1 cellular context compared by ENCODE assay signal in the genomic region with DNA sequence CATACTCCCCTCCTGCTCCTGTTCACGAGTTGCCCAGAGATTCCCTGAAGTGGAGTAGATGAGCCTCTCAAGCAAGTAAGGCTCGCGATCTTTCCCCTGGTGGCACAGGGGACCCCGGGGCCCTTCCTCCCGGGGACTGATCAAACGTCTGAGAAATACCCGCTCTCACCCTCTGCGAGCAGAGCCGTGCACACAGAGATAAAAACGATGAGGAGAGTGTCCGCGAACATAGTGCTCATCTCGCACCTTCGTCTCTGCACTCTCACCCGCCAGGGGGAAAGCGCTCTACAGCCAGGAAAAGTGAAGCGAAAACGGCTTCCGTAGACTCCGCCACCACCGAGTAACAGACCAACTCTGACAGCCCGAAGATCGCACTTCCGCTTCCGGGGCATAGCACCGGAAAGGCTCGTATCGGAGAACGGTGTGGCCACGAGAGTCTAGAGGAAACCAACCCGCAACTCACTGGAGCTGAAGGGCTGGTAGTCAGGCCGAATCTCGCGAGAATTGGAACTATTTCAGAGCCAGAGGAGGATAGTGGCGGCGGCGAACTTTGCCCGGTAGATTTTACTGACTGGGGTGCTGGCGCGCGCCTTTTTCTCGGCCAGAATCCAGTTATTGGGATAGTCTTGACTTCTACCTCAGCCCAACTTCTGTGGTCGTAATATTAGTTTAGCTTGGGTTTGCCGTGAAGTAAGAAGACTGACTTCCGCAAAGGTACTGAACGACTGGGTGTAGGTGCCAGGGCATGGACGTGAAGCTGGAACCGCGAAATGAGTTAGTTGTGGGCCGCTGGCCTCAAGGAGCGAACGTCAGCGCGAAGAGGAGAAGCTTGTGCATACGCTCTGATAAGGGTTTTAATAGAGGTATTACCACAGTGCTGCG.
A peak's percentile ranks its signal among the peaks of the same experiment; 100 is the strongest.
TF ChIP-seq lines count a peak whose summit lies in the region.

A gene with protein sequence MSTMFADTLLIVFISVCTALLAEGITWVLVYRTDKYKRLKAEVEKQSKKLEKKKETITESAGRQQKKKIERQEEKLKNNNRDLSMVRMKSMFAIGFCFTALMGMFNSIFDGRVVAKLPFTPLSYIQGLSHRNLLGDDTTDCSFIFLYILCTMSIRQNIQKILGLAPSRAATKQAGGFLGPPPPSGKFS (minus strand): TSS at position 356 of the 882 bp plus-strand sequence. CDS start 117 bp downstream, at position 239.

TF ChIP-seq in HepG2, 621 proteins besides CTCF, POLR2A, EP300 and RAD21 (continued from another document and continues in another):
- TF ChIP-seq ARHGAP35 (CRISPR knock-in tag; IDR thresholded peaks at IDR 0.05; ENCODE audit: borderline replicate concordance) (no peak), ZNF589 (CRISPR knock-in tag; conservative IDR thresholded peaks at IDR 0.05) (peak; percentile 38; the same call in 1 of the 2 replicates), ZNF614 (CRISPR knock-in tag; IDR thresholded peaks at IDR 0.05; ENCODE audit: borderline replicate concordance) (peak; percentile 67), FIP1L1 (IDR thresholded peaks at IDR 0.05; ENCODE audit: borderline replicate concordance, insufficient read depth, low read depth, low read length) (no peak), ZNF562 (CRISPR knock-in tag; IDR thresholded peaks at IDR 0.05; ENCODE audit: borderline replicate concordance) (no peak), KLF11 (CRISPR knock-in tag; IDR thresholded peaks at IDR 0.05) (peak; percentile 63; the same call in 1 of the 2 replicates), ZFP36L2 (CRISPR knock-in tag; IDR thresholded peaks at IDR 0.05) (no peak), ZFP62 (CRISPR knock-in tag; IDR thresholded peaks at IDR 0.05) (no peak), ZKSCAN8 (CRISPR knock-in tag; IDR thresholded peaks at IDR 0.05; ENCODE audit: borderline replicate concordance) (0 out of 2 replicates have a peak, but pooled peaks have one; percentile 26), ZNF232 (CRISPR knock-in tag; IDR thresholded peaks at IDR 0.05; ENCODE audit: borderline replicate concordance) (peak; percentile 69; the same call in 1 of the 2 replicates), ZNF777 (CRISPR knock-in tag; IDR thresholded peaks at IDR 0.05) (peak; percentile 69), CAMTA2 (CRISPR knock-in tag; IDR thresholded peaks at IDR 0.05; ENCODE audit: borderline replicate concordance) (no peak), CBX2 (IDR thresholded peaks at IDR 0.05; ENCODE audit: low read depth, low read length) (no peak), CBX2 (CRISPR knock-in tag; IDR thresholded peaks at IDR 0.05; ENCODE audit: low read depth) (no peak), NR2F2 (IDR thresholded peaks at IDR 0.05; ENCODE audit: borderline replicate concordance, low read depth) (no peak), CREM (IDR thresholded peaks at IDR 0.05) (peak; percentile 82), CREM (CRISPR knock-in tag; IDR thresholded peaks at IDR 0.05) (no peak)
- TF ChIP-seq, protein P1, sequence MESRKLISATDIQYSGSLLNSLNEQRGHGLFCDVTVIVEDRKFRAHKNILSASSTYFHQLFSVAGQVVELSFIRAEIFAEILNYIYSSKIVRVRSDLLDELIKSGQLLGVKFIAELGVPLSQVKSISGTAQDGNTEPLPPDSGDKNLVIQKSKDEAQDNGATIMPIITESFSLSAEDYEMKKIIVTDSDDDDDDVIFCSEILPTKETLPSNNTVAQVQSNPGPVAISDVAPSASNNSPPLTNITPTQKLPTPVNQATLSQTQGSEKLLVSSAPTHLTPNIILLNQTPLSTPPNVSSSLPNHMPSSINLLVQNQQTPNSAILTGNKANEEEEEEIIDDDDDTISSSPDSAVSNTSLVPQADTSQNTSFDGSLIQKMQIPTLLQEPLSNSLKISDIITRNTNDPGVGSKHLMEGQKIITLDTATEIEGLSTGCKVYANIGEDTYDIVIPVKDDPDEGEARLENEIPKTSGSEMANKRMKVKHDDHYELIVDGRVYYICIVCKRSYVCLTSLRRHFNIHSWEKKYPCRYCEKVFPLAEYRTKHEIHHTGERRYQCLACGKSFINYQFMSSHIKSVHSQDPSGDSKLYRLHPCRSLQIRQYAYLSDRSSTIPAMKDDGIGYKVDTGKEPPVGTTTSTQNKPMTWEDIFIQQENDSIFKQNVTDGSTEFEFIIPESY (CRISPR knock-in tag; IDR thresholded peaks at IDR 0.05): no peak
- TF ChIP-seq, protein P2, sequence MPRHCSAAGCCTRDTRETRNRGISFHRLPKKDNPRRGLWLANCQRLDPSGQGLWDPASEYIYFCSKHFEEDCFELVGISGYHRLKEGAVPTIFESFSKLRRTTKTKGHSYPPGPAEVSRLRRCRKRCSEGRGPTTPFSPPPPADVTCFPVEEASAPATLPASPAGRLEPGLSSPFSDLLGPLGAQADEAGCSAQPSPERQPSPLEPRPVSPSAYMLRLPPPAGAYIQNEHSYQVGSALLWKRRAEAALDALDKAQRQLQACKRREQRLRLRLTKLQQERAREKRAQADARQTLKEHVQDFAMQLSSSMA (CRISPR knock-in tag; IDR thresholded peaks at IDR 0.05): peak; percentile 85; the same call in 1 of the 2 replicates
- TF ChIP-seq, protein P3, sequence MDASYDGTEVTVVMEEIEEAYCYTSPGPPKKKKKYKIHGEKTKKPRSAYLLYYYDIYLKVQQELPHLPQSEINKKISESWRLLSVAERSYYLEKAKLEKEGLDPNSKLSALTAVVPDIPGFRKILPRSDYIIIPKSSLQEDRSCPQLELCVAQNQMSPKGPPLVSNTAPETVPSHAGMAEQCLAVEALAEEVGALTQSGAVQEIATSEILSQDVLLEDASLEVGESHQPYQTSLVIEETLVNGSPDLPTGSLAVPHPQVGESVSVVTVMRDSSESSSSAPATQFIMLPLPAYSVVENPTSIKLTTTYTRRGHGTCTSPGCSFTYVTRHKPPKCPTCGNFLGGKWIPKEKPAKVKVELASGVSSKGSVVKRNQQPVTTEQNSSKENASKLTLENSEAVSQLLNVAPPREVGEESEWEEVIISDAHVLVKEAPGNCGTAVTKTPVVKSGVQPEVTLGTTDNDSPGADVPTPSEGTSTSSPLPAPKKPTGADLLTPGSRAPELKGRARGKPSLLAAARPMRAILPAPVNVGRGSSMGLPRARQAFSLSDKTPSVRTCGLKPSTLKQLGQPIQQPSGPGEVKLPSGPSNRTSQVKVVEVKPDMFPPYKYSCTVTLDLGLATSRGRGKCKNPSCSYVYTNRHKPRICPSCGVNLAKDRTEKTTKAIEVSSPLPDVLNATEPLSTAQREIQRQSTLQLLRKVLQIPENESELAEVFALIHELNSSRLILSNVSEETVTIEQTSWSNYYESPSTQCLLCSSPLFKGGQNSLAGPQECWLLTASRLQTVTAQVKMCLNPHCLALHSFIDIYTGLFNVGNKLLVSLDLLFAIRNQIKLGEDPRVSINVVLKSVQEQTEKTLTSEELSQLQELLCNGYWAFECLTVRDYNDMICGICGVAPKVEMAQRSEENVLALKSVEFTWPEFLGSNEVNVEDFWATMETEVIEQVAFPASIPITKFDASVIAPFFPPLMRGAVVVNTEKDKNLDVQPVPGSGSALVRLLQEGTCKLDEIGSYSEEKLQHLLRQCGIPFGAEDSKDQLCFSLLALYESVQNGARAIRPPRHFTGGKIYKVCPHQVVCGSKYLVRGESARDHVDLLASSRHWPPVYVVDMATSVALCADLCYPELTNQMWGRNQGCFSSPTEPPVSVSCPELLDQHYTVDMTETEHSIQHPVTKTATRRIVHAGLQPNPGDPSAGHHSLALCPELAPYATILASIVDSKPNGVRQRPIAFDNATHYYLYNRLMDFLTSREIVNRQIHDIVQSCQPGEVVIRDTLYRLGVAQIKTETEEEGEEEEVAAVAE (CRISPR knock-in tag; IDR thresholded peaks at IDR 0.05; ENCODE audit: borderline replicate concordance): no peak; the same call in none of the 2 replicates
- TF ChIP-seq, protein P4, sequence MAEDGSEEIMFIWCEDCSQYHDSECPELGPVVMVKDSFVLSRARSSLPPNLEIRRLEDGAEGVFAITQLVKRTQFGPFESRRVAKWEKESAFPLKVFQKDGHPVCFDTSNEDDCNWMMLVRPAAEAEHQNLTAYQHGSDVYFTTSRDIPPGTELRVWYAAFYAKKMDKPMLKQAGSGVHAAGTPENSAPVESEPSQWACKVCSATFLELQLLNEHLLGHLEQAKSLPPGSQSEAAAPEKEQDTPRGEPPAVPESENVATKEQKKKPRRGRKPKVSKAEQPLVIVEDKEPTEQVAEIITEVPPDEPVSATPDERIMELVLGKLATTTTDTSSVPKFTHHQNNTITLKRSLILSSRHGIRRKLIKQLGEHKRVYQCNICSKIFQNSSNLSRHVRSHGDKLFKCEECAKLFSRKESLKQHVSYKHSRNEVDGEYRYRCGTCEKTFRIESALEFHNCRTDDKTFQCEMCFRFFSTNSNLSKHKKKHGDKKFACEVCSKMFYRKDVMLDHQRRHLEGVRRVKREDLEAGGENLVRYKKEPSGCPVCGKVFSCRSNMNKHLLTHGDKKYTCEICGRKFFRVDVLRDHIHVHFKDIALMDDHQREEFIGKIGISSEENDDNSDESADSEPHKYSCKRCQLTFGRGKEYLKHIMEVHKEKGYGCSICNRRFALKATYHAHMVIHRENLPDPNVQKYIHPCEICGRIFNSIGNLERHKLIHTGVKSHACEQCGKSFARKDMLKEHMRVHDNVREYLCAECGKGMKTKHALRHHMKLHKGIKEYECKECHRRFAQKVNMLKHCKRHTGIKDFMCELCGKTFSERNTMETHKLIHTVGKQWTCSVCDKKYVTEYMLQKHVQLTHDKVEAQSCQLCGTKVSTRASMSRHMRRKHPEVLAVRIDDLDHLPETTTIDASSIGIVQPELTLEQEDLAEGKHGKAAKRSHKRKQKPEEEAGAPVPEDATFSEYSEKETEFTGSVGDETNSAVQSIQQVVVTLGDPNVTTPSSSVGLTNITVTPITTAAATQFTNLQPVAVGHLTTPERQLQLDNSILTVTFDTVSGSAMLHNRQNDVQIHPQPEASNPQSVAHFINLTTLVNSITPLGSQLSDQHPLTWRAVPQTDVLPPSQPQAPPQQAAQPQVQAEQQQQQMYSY (CRISPR knock-in tag; IDR thresholded peaks at IDR 0.05): peak; percentile 46; the same call in 1 of the 2 replicates
- TF ChIP-seq, protein P5, sequence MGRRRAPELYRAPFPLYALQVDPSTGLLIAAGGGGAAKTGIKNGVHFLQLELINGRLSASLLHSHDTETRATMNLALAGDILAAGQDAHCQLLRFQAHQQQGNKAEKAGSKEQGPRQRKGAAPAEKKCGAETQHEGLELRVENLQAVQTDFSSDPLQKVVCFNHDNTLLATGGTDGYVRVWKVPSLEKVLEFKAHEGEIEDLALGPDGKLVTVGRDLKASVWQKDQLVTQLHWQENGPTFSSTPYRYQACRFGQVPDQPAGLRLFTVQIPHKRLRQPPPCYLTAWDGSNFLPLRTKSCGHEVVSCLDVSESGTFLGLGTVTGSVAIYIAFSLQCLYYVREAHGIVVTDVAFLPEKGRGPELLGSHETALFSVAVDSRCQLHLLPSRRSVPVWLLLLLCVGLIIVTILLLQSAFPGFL (CRISPR knock-in tag; IDR thresholded peaks at IDR 0.05): peak; percentile 63; the same call in 1 of the 2 replicates
- TF ChIP-seq, protein P6, sequence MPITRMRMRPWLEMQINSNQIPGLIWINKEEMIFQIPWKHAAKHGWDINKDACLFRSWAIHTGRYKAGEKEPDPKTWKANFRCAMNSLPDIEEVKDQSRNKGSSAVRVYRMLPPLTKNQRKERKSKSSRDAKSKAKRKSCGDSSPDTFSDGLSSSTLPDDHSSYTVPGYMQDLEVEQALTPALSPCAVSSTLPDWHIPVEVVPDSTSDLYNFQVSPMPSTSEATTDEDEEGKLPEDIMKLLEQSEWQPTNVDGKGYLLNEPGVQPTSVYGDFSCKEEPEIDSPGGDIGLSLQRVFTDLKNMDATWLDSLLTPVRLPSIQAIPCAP (CRISPR knock-in tag; IDR thresholded peaks at IDR 0.05; ENCODE audit: low read depth): no peak
- TF ChIP-seq, protein P7, sequence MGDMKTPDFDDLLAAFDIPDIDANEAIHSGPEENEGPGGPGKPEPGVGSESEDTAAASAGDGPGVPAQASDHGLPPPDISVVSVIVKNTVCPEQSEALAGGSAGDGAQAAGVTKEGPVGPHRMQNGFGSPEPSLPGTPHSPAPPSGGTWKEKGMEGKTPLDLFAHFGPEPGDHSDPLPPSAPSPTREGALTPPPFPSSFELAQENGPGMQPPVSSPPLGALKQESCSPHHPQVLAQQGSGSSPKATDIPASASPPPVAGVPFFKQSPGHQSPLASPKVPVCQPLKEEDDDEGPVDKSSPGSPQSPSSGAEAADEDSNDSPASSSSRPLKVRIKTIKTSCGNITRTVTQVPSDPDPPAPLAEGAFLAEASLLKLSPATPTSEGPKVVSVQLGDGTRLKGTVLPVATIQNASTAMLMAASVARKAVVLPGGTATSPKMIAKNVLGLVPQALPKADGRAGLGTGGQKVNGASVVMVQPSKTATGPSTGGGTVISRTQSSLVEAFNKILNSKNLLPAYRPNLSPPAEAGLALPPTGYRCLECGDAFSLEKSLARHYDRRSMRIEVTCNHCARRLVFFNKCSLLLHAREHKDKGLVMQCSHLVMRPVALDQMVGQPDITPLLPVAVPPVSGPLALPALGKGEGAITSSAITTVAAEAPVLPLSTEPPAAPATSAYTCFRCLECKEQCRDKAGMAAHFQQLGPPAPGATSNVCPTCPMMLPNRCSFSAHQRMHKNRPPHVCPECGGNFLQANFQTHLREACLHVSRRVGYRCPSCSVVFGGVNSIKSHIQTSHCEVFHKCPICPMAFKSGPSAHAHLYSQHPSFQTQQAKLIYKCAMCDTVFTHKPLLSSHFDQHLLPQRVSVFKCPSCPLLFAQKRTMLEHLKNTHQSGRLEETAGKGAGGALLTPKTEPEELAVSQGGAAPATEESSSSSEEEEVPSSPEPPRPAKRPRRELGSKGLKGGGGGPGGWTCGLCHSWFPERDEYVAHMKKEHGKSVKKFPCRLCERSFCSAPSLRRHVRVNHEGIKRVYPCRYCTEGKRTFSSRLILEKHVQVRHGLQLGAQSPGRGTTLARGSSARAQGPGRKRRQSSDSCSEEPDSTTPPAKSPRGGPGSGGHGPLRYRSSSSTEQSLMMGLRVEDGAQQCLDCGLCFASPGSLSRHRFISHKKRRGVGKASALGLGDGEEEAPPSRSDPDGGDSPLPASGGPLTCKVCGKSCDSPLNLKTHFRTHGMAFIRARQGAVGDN (CRISPR knock-in tag; IDR thresholded peaks at IDR 0.05): peak; percentile 94
- TF ChIP-seq, protein P8, sequence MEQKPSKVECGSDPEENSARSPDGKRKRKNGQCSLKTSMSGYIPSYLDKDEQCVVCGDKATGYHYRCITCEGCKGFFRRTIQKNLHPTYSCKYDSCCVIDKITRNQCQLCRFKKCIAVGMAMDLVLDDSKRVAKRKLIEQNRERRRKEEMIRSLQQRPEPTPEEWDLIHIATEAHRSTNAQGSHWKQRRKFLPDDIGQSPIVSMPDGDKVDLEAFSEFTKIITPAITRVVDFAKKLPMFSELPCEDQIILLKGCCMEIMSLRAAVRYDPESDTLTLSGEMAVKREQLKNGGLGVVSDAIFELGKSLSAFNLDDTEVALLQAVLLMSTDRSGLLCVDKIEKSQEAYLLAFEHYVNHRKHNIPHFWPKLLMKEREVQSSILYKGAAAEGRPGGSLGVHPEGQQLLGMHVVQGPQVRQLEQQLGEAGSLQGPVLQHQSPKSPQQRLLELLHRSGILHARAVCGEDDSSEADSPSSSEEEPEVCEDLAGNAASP (CRISPR knock-in tag; IDR thresholded peaks at IDR 0.05; ENCODE audit: borderline replicate concordance): peak; percentile 2; the same call in 1 of the 2 replicates
- TF ChIP-seq, protein P9, sequence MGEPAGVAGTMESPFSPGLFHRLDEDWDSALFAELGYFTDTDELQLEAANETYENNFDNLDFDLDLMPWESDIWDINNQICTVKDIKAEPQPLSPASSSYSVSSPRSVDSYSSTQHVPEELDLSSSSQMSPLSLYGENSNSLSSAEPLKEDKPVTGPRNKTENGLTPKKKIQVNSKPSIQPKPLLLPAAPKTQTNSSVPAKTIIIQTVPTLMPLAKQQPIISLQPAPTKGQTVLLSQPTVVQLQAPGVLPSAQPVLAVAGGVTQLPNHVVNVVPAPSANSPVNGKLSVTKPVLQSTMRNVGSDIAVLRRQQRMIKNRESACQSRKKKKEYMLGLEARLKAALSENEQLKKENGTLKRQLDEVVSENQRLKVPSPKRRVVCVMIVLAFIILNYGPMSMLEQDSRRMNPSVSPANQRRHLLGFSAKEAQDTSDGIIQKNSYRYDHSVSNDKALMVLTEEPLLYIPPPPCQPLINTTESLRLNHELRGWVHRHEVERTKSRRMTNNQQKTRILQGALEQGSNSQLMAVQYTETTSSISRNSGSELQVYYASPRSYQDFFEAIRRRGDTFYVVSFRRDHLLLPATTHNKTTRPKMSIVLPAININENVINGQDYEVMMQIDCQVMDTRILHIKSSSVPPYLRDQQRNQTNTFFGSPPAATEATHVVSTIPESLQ (CRISPR knock-in tag; conservative IDR thresholded peaks at IDR 0.05): 0 out of 2 replicates have a peak, but pooled peaks have one; percentile 14
